In the genomic region with DNA sequence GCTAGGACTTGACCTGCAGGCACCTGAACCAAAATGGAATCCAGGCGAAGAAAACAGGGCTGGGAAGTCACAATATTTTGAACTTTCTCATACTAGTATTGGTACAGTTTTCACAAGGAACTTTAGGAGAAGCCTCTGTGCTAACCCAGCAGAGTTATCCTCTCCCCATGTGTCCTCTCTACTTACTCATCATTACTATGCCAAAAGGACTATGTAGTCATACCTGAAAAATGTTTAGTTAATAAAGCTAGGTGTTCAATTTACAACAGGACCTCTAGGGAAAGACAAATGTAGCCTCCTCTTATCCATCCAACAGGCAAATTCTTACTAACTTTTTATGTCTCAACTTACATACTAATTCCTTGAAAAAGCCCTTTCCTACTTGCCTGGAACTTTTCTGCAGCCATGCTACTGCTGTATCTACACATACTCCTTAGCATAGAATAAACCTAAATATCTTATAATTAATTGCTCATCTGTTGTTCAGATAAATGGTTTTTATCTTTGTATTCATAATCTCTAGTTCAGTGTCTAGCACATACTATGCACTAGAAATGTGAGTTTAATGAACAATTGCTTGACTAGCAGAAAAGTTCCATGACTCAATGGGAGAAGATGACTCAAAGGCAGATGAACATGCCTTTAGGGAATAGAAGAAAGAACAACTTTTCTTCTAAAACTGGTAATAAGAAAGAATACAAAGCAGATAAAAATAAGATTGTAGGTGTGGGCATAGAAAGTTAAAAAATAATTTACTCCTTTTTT, we compare ENCODE assay signal across 17 cellular contexts.
DNase-seq lines count a peak whose midpoint lies in the region; ATAC-seq and TF ChIP-seq lines count a peak whose summit lies in the region.
"Had no signal": no experiment of that assay in that cellular context is flagged by ENCODE, and none has a peak within 500 bp of the region (broad histone marks: within the 10 kb centered on the region; RNA-seq: fewer than 3 reads in every experiment).

No MANE protein-coding gene starts in this region.

- POLR2A ChIA-PET in PC-9 (lab: Charles Lee; ENCODE audit: unreplicated experiment), result no interaction called here

- no peaks in the 10 kb centered on the region for H3K27me3 ChIP-seq in adipocyte (replicated peaks; ENCODE audit: control insufficient read depth, insufficient read depth, low read length)
- H3K27me3 ChIP-seq in PC-9 (ENCODE audit: insufficient read depth, low read depth), result no peaks in the 10 kb centered on the region
- H3K27me3 ChIP-seq: gastrocnemius medialis, ovary, SJCRH30, tibial artery had no signal

- H3K27ac ChIP-seq in PC-9, result no peak overlapping the region
- H3K27ac ChIP-seq: gastrocnemius medialis, ovary, SJCRH30, tibial artery had no signal

- no peak for ATAC-seq in HG02970 (IDR thresholded peaks at IDR 0.05; ENCODE audit: low FRiP score, unreplicated experiment)
- ATAC-seq: gastrocnemius medialis, K562 had no signal

- H3K36me3 ChIP-seq in adipocyte (ENCODE audit: control insufficient read depth, insufficient read depth, low read length, severe bottlenecking) (no peaks in the 10 kb centered on the region), PC-9 (ENCODE audit: low read depth) (no peaks in the 10 kb centered on the region)
- H3K36me3 ChIP-seq: gastrocnemius medialis, ovary, SJCRH30, tibial artery had no signal

- peak; percentile 74 for DNase-seq in HT1080 (ENCODE audit: low read depth)
- DNase-seq in adipocyte (ENCODE audit: low read depth), result peak; percentile 42
- DNase-seq in fibroblast of the aortic adventitia (ENCODE audit: low read depth), result peak; percentile 54
- DNase-seq in stromal cell of bone marrow (ENCODE audit: low read depth), result peak; percentile 76
- no peak for DNase-seq in PC-9
- DNase-seq in NCI-H2171 (lab: John Stamatoyannopoulos, UW), result no peak
- DNase-seq: activated CD4-positive, alpha-beta T cell treated with anti-CD3 and anti-CD28 coated beads, Interleukin-2, amount 10 ng/mL, durations not matched to agents 24 days and 14 days; activated naive CD4-positive, alpha-beta T cell treated with anti-CD3 and anti-CD28 coated beads for 36 hours; DMS53; gastrocnemius medialis; NCI-H1105 treated with DMSO at 0.1 percent for 48 hours; ovary; SJCRH30; tibial artery had no signal

- CTCF ChIA-PET in PC-9 (lab: Charles Lee), result no interaction called here

- no peak overlapping the region for H3K4me2 ChIP-seq in PC-9

- peaks cover 12% of the 10 kb centered on the region for H3K9me3 ChIP-seq in adipocyte (ENCODE audit: control insufficient read depth, low read length)
- no peaks in the 10 kb centered on the region for H3K9me3 ChIP-seq in PC-9 (ENCODE audit: insufficient read depth, low read depth)
- H3K9me3 ChIP-seq: gastrocnemius medialis, ovary, SJCRH30 had no signal

- intact Hi-C loops in PC-9 (cut with micrococcal nuclease; ENCODE audit: unreplicated experiment), result no loop called here

- H3K4me3 ChIP-seq in adipocyte (ENCODE audit: low read length) (peak overlapping the region; percentile 47), fibroblast of the aortic adventitia (ENCODE audit: low read depth, low read length) (no peak overlapping the region), PC-9 (no peak overlapping the region)
- H3K4me3 ChIP-seq: gastrocnemius medialis, K562, ovary, SJCRH30, skin epidermis, tibial artery had no signal

- no peak overlapping the region for H2AFZ ChIP-seq in PC-9

- no peaks in the 10 kb centered on the region for H4K20me1 ChIP-seq in PC-9 (ENCODE audit: insufficient read depth)

- H3K9me2 ChIP-seq in PC-9 (ENCODE audit: insufficient read depth), result no peaks in the 10 kb centered on the region

- H3K4me1 ChIP-seq in adipocyte (ENCODE audit: control insufficient read depth, insufficient read depth, low read length), result peaks cover 38% of the 10 kb centered on the region
- H3K4me1 ChIP-seq in PC-9 (replicated peaks; ENCODE audit: insufficient read depth), result no peaks in the 10 kb centered on the region; the same call in none of the 2 replicates
- H3K4me1 ChIP-seq: gastrocnemius medialis, SJCRH30 had no signal

- no peak for TF ChIP-seq CTCF in fibroblast of the aortic adventitia (IDR thresholded peaks at IDR 0.05; ENCODE audit: insufficient read depth, low read length)
- TF ChIP-seq CTCF in PC-9 (conservative IDR thresholded peaks at IDR 0.05), result no peak

- H3K79me2 ChIP-seq in PC-9 (ENCODE audit: low read depth), result no peaks in the 10 kb centered on the region

- H3F3A ChIP-seq in PC-9 (ENCODE audit: insufficient read depth, low read depth), result no peaks in the 10 kb centered on the region

- H3K9ac ChIP-seq in adipocyte (ENCODE audit: low read length), result peak overlapping the region; percentile 51

- no TSS peak for BruUV-seq in PC-9 (replicated peaks; lab: Mats Ljungman, UMichigan)

Comparison
In these comparisons a context has a peak if more than half of its experiments do, and no peak if none do; other contexts are left out.
1. DNase-seq: peak in HT1080 (single experiment), adipocyte (single experiment), fibroblast of the aortic adventitia (single experiment) and stromal cell of bone marrow (single experiment); none in PC-9 (0 of 2) and NCI-H2171 (single experiment).